ENCODE assay signal across 8 cellular contexts in genomic region chr16:3880623-3881498, GRCh38. TPM values are rescaled to one million over a fixed set of nuclear protein-coding genes. Genes with fewer than 3 reads are reported as not detected.
A peak's percentile ranks its signal among the peaks of the same experiment; 100 is the strongest.
DNase-seq lines count a peak whose midpoint lies in the region; TF ChIP-seq lines count a peak whose summit lies in the region.

CREBBP (minus strand) TSS chr16:3880713; CDS start chr16:3879916, 797 bp downstream.

- DNase-seq in GDM1 (lab: John Stamatoyannopoulos, UW) (peak; percentile 86), HEK293T (ENCODE audit: extremely low spot score) (peak; percentile 92), NAMALWA (ENCODE audit: low spot score) (peak; percentile 92), SK-N-DZ (ENCODE audit: low spot score) (peak; percentile 84), germinal center (ENCODE audit: low spot score) (peak; percentile 92), nucleus accumbens (lab: John Stamatoyannopoulos, UW) (peak in 53 of 56 donors; percentile 30 to 92 (median 77)), substantia nigra (lab: John Stamatoyannopoulos, UW) (peak in 47 of 49 donors; percentile 27 to 93 (median 75))
- peak; percentile 85 for DNase-seq in activated naive CD4-positive, alpha-beta T cell treated with anti-CD3 and anti-CD28 coated beads for 36 hours

- H3K27me3 Mint-ChIP-seq in activated naive CD4-positive, alpha-beta T cell treated with anti-CD3 and anti-CD28 coated beads for 36 hours (ENCODE audit: low read depth) = no peaks in the 10 kb centered on the region

- H3K36me3 Mint-ChIP-seq in activated naive CD4-positive, alpha-beta T cell treated with anti-CD3 and anti-CD28 coated beads for 36 hours (ENCODE audit: low read depth) = peaks cover 12% of the 10 kb centered on the region

- peak within 1 kb of the TSS; percentile 89 for H3K27ac Mint-ChIP-seq in activated naive CD4-positive, alpha-beta T cell treated with anti-CD3 and anti-CD28 coated beads for 36 hours

- POLR2A ChIA-PET in HEK293T (lab: Yijun Ruan, JAX) = interaction anchor here (0.7 to 1.7 kb wide), 8 partner anchors 13 to 394 kb away, joined by 3 to 5 read pairs (median 3); no protein-coding TSS in a partner anchor

- peaks cover 33% of the 10 kb centered on the region for H3K4me1 Mint-ChIP-seq in activated naive CD4-positive, alpha-beta T cell treated with anti-CD3 and anti-CD28 coated beads for 36 hours (ENCODE audit: low read depth)

- peak within 1 kb of the TSS; percentile 58 for H3K27ac ChIP-seq in substantia nigra (ENCODE audit: low read depth, low read length, poor library complexity, severe bottlenecking)

- intact Hi-C loops in activated naive CD4-positive, alpha-beta T cell treated with anti-CD3 and anti-CD28 coated beads for 36 hours (cut with micrococcal nuclease) = loop anchor here (1.0 to 5.0 kb wide), 4 partner anchors 164 to 536 kb away; partner anchors contain the start of genes CORO7, SLX4 and TRAP1

- H3K4me3 Mint-ChIP-seq in activated naive CD4-positive, alpha-beta T cell treated with anti-CD3 and anti-CD28 coated beads for 36 hours = peak within 1 kb of the TSS; percentile 88

- no peaks in the 10 kb centered on the region for H3K9me3 Mint-ChIP-seq in activated naive CD4-positive, alpha-beta T cell treated with anti-CD3 and anti-CD28 coated beads for 36 hours

- CTCF ChIA-PET in HEK293T (lab: Yijun Ruan, JAX) = interaction anchor here (0.7 kb wide), 1 partner anchor 149 kb away, joined by 3 read pairs; no protein-coding TSS in a partner anchor
- CTCF ChIA-PET in activated naive CD4-positive, alpha-beta T cell treated with anti-CD3 and anti-CD28 coated beads for 36 hours (lab: Charles Lee) = interaction anchor here (0.9 kb wide), 1 partner anchor 25 kb away, joined by 5 read pairs; no protein-coding TSS in a partner anchor

TF ChIP-seq in HEK293T, 16 proteins besides CTCF, POLR2A, EP300 and RAD21:
- TF ChIP-seq LEF1 (IDR thresholded peaks at IDR 0.05; ENCODE audit: borderline replicate concordance) = peak; percentile 63; the same call in 1 of the 2 replicates
- TF ChIP-seq BHLHE40 (IDR thresholded peaks at IDR 0.05; ENCODE audit: borderline replicate concordance) = no peak
- peak; percentile 36; the same call in 1 of the 2 replicates for TF ChIP-seq L3MBTL2 (conservative IDR thresholded peaks at IDR 0.05)
- no peak for TF ChIP-seq FOXA1 (IDR thresholded peaks at IDR 0.05)
- no peak for TF ChIP-seq SP1 (IDR thresholded peaks at IDR 0.05)
- no peak for TF ChIP-seq TARDBP (IDR thresholded peaks at IDR 0.05)
- no peak for TF ChIP-seq ARNT (IDR thresholded peaks at IDR 0.05)
- TF ChIP-seq NFRKB (IDR thresholded peaks at IDR 0.05) = no peak
- TF ChIP-seq CTBP1 (IDR thresholded peaks at IDR 0.05; ENCODE audit: borderline replicate concordance) = no peak
- TF ChIP-seq FOXM1 (IDR thresholded peaks at IDR 0.05; ENCODE audit: borderline replicate concordance) = 0 out of 2 replicates have a peak, but pooled peaks have one; percentile 14

RNA-seq across cellular contexts. Expression of gene CREBBP, which starts in this region (rescaled TPM):
- polyA plus RNA-seq in SK-N-DZ (2014; cell fraction: cytosol; rRNA removed) = 5.2 and 8.9 TPM in 2 replicates
- polyA plus RNA-seq in SK-N-DZ (2014; cell fraction: nucleus; rRNA removed) = 2.8 and 6.5 TPM in 2 replicates
- total RNA-seq in activated naive CD4-positive, alpha-beta T cell treated with anti-CD3 and anti-CD28 coated beads for 36 hours = 10 to 100 TPM; 29.9 to 33.0 TPM

Comparison
In these comparisons a context has a peak if more than half of its experiments do, and no peak if none do; other contexts are left out.
1. Peak in every context shown above with its lines: DNase-seq and H3K27ac ChIP-seq.